8 cellular contexts compared by ENCODE assay signal in genomic region chr22:21816787-21817496, GRCh38. TPM values are rescaled to one million over a fixed set of nuclear protein-coding genes. Genes with fewer than 3 reads are reported as not detected.
DNase-seq lines count a peak whose midpoint lies in the region; ATAC-seq, FAIRE-seq and TF ChIP-seq lines count a peak whose summit lies in the region.

No MANE protein-coding gene starts in this region.

- ATAC-seq in GM21526 (IDR thresholded peaks at IDR 0.05; ENCODE audit: low FRiP score, unreplicated experiment) (peak; percentile 55), HepG2 (0 out of 3 replicates have a peak, but pooled peaks have one; percentile 28), thoracic aorta (ENCODE audit: insufficient number of reproducible peaks, low FRiP score, low read depth) (peak; percentile 60), HG03565 (IDR thresholded peaks at IDR 0.05; ENCODE audit: unreplicated experiment) (no peak)

- TF ChIP-seq RAD21 in HepG2 (CRISPR knock-in tag; IDR thresholded peaks at IDR 0.05): no peak

- DNase-seq in BJ (ENCODE audit: low read depth) (peak; percentile 90), RCC 7860 (ENCODE audit: low spot score) (peak; percentile 77), breast epithelium (ENCODE audit: low spot score in 2 of 2) (no peak), HepG2 (ENCODE audit: low spot score) (no peak), thoracic aorta (ENCODE audit: low spot score) (no peak)
- DNase-seq in activated CD8-positive, alpha-beta memory T cell treated with anti-CD3 and anti-CD28 coated beads, Interleukin-2, amount 50 U/mL, for 4 hours: no peak

- TF ChIP-seq POLR2A in breast epithelium (IDR thresholded peaks at IDR 0.05) (no peak), HepG2 (IDR thresholded peaks at IDR 0.05; ENCODE audit: insufficient read depth in 1 of 2, low read depth in 2 of 2, low read length in 2 of 2) (no peak)

- intact Hi-C loops in breast epithelium (cut with DNase I; ENCODE audit: low total_unique reads): no loop called here
- intact Hi-C loops in HepG2 (cut with micrococcal nuclease; ENCODE audit: unreplicated experiment): no loop called here

- WGBS in HepG2 (ENCODE audit: low lambda C conversion rate): 97% methylated on average over 10 of the region's 10 CpGs

- no peak for TF ChIP-seq CTCF in BJ (IDR thresholded peaks at IDR 0.05; ENCODE audit: insufficient read depth, low read depth, low read length)
- TF ChIP-seq CTCF in breast epithelium (IDR thresholded peaks at IDR 0.05): no peak
- TF ChIP-seq CTCF in HepG2 (CRISPR knock-in tag; IDR thresholded peaks at IDR 0.05): no peak
- no peak for TF ChIP-seq CTCF in thoracic aorta (IDR thresholded peaks at IDR 0.05)

- H3K4me1 ChIP-seq in breast epithelium: peaks cover 0 to 8% of the 10 kb centered on the region in 2 donors
- H3K4me1 ChIP-seq in HepG2 (ENCODE audit: insufficient read depth, low read length): no peaks in the 10 kb centered on the region
- peaks cover 39 to 43% of the 10 kb centered on the region in 2 donors for H3K4me1 ChIP-seq in thoracic aorta (ENCODE audit: control insufficient read depth in 1 of 2, low read depth in 2 of 2)

- H3K79me2 ChIP-seq in HepG2 (ENCODE audit: insufficient read depth, low read length): peaks cover 73% of the 10 kb centered on the region

- peak; percentile 51 for FAIRE-seq in RCC 7860 (lab: Jason Lieb, UNC)
- no peak for FAIRE-seq in HepG2 (lab: Jason Lieb, UNC)

- in situ Hi-C loops in HepG2 (cut with HindIII; ENCODE audit: extremely low pct_ligation_motif_present, low pct_unique_long_range_greater_than_20kb): no loop called here

- H3K27ac ChIP-seq in breast epithelium (peak overlapping the region; percentile 76 to 78), HepG2 (ENCODE audit: extremely low read length, insufficient read depth, low read length) (no peak overlapping the region), thoracic aorta (peak overlapping the region; percentile 24 to 67)

- BruUV-seq in HepG2 (replicated peaks; lab: Mats Ljungman, UMichigan): no TSS peak

- no peaks in the 10 kb centered on the region for H3K9me3 ChIP-seq in breast epithelium
- H3K9me3 ChIP-seq in HepG2 (ENCODE audit: low read length): no peaks in the 10 kb centered on the region
- no peaks in the 10 kb centered on the region for H3K9me3 ChIP-seq in thoracic aorta

- peaks cover 11% of the 10 kb centered on the region; the same call in 1 of the 2 replicates for H4K20me1 ChIP-seq in HepG2 (ENCODE audit: insufficient read depth, low read length)

- H3K9ac ChIP-seq in HepG2 (ENCODE audit: insufficient read depth, low read depth, low read length): no peak overlapping the region

- H3K27me3 ChIP-seq in BJ (ENCODE audit: control insufficient read depth, insufficient read depth, low read length) (no peaks in the 10 kb centered on the region), breast epithelium (no peaks in the 10 kb centered on the region), HepG2 (ENCODE audit: control insufficient read depth in 1 of 2, insufficient read depth in 2 of 2, low read length in 2 of 2) (no peaks in the 10 kb centered on the region), thoracic aorta (replicated peaks; ENCODE audit: insufficient read depth) (no peaks in the 10 kb centered on the region)

- CTCF ChIA-PET in BJ (lab: Yijun Ruan, JAX) (interaction anchor here (0.6 kb wide), 1 partner anchor 114 kb away, joined by 3 read pairs; no protein-coding TSS in a partner anchor), HepG2 (lab: Yijun Ruan, JAX; ENCODE audit: low intra/inter-chr PET ratio, low total read pairs) (no interaction called here)

- POLR2A ChIA-PET in BJ (lab: Charles Lee) (interaction anchor here (0.7 kb wide), 1 partner anchor 147 kb away, joined by 5 read pairs; no protein-coding TSS in a partner anchor), HepG2 (lab: Yijun Ruan, JAX) (no interaction called here)

- H3K36me3 ChIP-seq in BJ (ENCODE audit: control insufficient read depth, insufficient read depth, low read length) (no peaks in the 10 kb centered on the region), breast epithelium (no peaks in the 10 kb centered on the region), HepG2 (replicated peaks in 1 of 2; ENCODE audit: control insufficient read depth in 1 of 2, insufficient read depth in 2 of 2, low read length in 2 of 2) (peaks cover 0 to 17% of the 10 kb centered on the region in 2 experiments; a peak in 2 of 5 replicates), thoracic aorta (no peaks in the 10 kb centered on the region)

- H3K4me3 ChIP-seq in BJ (ENCODE audit: low read depth, low read length) (no peak overlapping the region), breast epithelium (no peak overlapping the region), HepG2 (replicated peaks in 1 of 3; ENCODE audit: insufficient read depth in 1 of 3, low read depth in 2 of 3, low read length in 3 of 3) (no peak overlapping the region), thoracic aorta (peak overlapping the region; percentile 28)

- H2AFZ ChIP-seq in HepG2 (ENCODE audit: low read length): no peak overlapping the region

- no peak overlapping the region for H3K4me2 ChIP-seq in HepG2 (ENCODE audit: low read depth, low read length)

- TF ChIP-seq EP300 in HepG2 (IDR thresholded peaks at IDR 0.05; ENCODE audit: low read depth in 2 of 2, low read length in 2 of 2) (no peak), HepG2 (CRISPR knock-in tag; IDR thresholded peaks at IDR 0.05; ENCODE audit: borderline replicate concordance) (no peak)

TF ChIP-seq in HepG2, 621 proteins besides CTCF, POLR2A, EP300 and RAD21:
- TF ChIP-seq MXI1 (IDR thresholded peaks at IDR 0.05; ENCODE audit: borderline replicate concordance, low read depth, low read length) (no peak), ADNP (CRISPR knock-in tag; IDR thresholded peaks at IDR 0.05) (no peak), ZC3H13 (CRISPR knock-in tag; IDR thresholded peaks at IDR 0.05) (no peak), SKI (IDR thresholded peaks at IDR 0.05; ENCODE audit: partially characterized antibody) (no peak)
- TF ChIP-seq, protein P1, sequence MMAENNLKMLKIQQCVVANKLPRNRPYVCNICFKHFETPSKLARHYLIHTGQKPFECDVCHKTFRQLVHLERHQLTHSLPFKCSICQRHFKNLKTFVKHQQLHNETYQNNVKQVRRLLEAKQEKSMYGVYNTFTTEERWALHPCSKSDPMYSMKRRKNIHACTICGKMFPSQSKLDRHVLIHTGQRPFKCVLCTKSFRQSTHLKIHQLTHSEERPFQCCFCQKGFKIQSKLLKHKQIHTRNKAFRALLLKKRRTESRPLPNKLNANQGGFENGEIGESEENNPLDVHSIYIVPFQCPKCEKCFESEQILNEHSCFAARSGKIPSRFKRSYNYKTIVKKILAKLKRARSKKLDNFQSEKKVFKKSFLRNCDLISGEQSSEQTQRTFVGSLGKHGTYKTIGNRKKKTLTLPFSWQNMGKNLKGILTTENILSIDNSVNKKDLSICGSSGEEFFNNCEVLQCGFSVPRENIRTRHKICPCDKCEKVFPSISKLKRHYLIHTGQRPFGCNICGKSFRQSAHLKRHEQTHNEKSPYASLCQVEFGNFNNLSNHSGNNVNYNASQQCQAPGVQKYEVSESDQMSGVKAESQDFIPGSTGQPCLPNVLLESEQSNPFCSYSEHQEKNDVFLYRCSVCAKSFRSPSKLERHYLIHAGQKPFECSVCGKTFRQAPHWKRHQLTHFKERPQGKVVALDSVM (CRISPR knock-in tag; IDR thresholded peaks at IDR 0.05): no peak
- TF ChIP-seq, protein P2, sequence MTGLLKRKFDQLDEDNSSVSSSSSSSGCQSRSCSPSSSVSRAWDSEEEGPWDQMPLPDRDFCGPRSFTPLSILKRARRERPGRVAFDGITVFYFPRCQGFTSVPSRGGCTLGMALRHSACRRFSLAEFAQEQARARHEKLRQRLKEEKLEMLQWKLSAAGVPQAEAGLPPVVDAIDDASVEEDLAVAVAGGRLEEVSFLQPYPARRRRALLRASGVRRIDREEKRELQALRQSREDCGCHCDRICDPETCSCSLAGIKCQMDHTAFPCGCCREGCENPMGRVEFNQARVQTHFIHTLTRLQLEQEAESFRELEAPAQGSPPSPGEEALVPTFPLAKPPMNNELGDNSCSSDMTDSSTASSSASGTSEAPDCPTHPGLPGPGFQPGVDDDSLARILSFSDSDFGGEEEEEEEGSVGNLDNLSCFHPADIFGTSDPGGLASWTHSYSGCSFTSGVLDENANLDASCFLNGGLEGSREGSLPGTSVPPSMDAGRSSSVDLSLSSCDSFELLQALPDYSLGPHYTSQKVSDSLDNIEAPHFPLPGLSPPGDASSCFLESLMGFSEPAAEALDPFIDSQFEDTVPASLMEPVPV (CRISPR knock-in tag; IDR thresholded peaks at IDR 0.05): no peak

RNA-seq across cellular contexts. Expression of gene MAPK1, which starts 50.5 kb away (rescaled TPM):
- polyA plus RNA-seq in BJ (2011; rRNA removed) (119 and 150 TPM in 2 replicates), HepG2 (2011; rRNA removed) (92.7 and 114 TPM in 2 replicates)
- 26.7 and 38.8 TPM in 2 replicates for polyA minus RNA-seq in BJ (2011; rRNA and poly(A)+ RNA removed)
- total RNA-seq in breast epithelium (10 to 100 TPM; 43.3 to 49.9 (median 44.0) TPM), HepG2 (2016; rRNA removed; fragmentation: Illumina TruSeq; extraction: Trizol) (107 and 154 TPM in 2 replicates), thoracic aorta (10 to 100 TPM; 61.4 to 63.1 TPM)
- 39.6 and 40.0 TPM in 2 replicates for total RNA-seq in HepG2 (2016; cell fraction: cytosol; rRNA removed; fragmentation: Illumina TruSeq; extraction: Trizol; ENCODE audit: low read depth)
- 109 and 140 TPM in 2 replicates for total RNA-seq in HepG2 (2016; cell fraction: insoluble cytoplasmic fraction; rRNA removed; fragmentation: Illumina TruSeq; extraction: Trizol)
- 33.8 and 38.8 TPM in 2 replicates for total RNA-seq in HepG2 (2016; cell fraction: membrane; rRNA removed; fragmentation: Illumina TruSeq; extraction: Trizol)
- total RNA-seq in HepG2 (2016; cell fraction: nucleus; rRNA removed; fragmentation: Illumina TruSeq; extraction: Trizol): 42.1 and 45.3 TPM in 2 replicates
- 31.9 and 48.7 TPM in 2 replicates for polyA plus RNA-seq in HepG2 (2011; cell fraction: cytosol; rRNA removed)
- 24.0 TPM in 2 replicates for polyA plus RNA-seq in HepG2 (2011; cell fraction: nucleus; rRNA removed)
- polyA plus RNA-seq in HepG2 (2012): 75.2 and 78.0 TPM in 2 replicates
- 5.4 and 6.7 TPM in 2 replicates for polyA plus RNA-seq in HepG2 (2016; cell fraction: cytosol; fragmentation: Illumina TruSeq; extraction: Trizol; ENCODE audit: low read depth)
- polyA plus RNA-seq in HepG2 (2016; cell fraction: insoluble cytoplasmic fraction; fragmentation: Illumina TruSeq; extraction: Trizol; ENCODE audit: low read depth): 98.7 and 119 TPM in 2 replicates
- 10.3 and 16.3 TPM in 2 replicates for polyA plus RNA-seq in HepG2 (2016; cell fraction: membrane; fragmentation: Illumina TruSeq; extraction: Trizol; ENCODE audit: low read depth)
- 43.1 and 52.9 TPM in 2 replicates for polyA plus RNA-seq in HepG2 (2016; cell fraction: nucleus; fragmentation: Illumina TruSeq; extraction: Trizol; ENCODE audit: insufficient read depth, low read depth)
- 51.6 and 79.2 TPM in 2 replicates for polyA minus RNA-seq in HepG2 (2011; rRNA and poly(A)+ RNA removed; ENCODE audit: low replicate concordance)
- 36.6 and 37.6 TPM in 2 replicates for polyA minus RNA-seq in HepG2 (2011; cell fraction: cytosol; rRNA and poly(A)+ RNA removed)
- 25.8 and 27.6 TPM in 2 replicates for polyA minus RNA-seq in HepG2 (2011; cell fraction: nucleus; rRNA and poly(A)+ RNA removed)

Comparison
In these comparisons a context has a peak if more than half of its experiments do, and no peak if none do; other contexts are left out.
1. DNase-seq: peak in BJ (single experiment) and RCC 7860 (single experiment); none in breast epithelium (0 of 2), HepG2 (single experiment), thoracic aorta (single experiment) and activated CD8-positive, alpha-beta memory T cell treated with anti-CD3 and anti-CD28 coated beads, Interleukin-2, amount 50 U/mL, for 4 hours (single experiment).